In the genomic region with DNA sequence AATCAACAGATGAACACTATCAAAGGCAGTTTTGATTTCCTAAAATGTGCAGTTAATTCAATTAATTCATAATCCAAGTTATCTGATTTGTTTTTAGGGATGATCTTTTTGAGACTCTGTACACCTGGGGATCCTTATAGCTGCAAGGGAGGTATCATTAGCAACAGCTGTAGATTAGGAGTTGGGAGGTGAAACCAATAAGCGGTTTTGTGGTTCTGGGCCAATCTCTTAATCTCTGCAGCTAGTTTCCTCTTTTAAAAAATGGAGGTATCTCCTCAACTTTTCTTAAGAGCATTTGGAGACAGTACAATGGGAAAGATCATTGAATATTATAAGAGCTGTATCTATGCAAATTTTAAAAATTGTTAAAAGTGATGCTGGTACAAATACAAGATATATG, we compare ENCODE assay signal across 14 cellular contexts.
DNase-seq lines count a peak whose midpoint lies in the region; ATAC-seq lines count a peak whose summit lies in the region.
"Had no signal": no experiment of that assay in that cellular context is flagged by ENCODE, and none has a peak within 500 bp of the region (broad histone marks: within the 10 kb centered on the region; RNA-seq: fewer than 3 reads in every experiment).

No MANE protein-coding gene starts in this region.

- no peak overlapping the region for H3K9ac ChIP-seq in Karpas-422 (ENCODE audit: low read length)

- H4K20me1 ChIP-seq in Karpas-422 (ENCODE audit: insufficient read depth, low read depth, low read length), result no peaks in the 10 kb centered on the region

- no peak overlapping the region for H3K4me2 ChIP-seq in Karpas-422 (ENCODE audit: low read depth, low read length, poor library complexity, severe bottlenecking)

- DNase-seq in NCI-H82 treated with DMSO at 0.1 percent for 48 hours (lab: John Stamatoyannopoulos, UW; ENCODE audit: unreplicated experiment), result peak; percentile 54
- DNase-seq in Karpas-422, result no peak
- no peak for DNase-seq in activated CD4-positive, alpha-beta T cell treated with anti-CD3 and anti-CD28 coated beads, Interleukin-2, amount 50 U/mL, for 1 hour
- no peak for DNase-seq in NCI-H1417 treated with DMSO at 0.1 percent for 48 hours (lab: John Stamatoyannopoulos, UW)
- DNase-seq in SHP77 treated with DMSO at 0.1 percent for 48 hours (lab: John Stamatoyannopoulos, UW), result no peak
- DNase-seq: activated CD4-positive, alpha-beta T cell treated with anti-CD3 and anti-CD28 coated beads, Interleukin-2, amount 50 U/mL, for 4 hours; BE2C; heart left ventricle; NCI-H2227 treated with DMSO at 0.1 percent for 48 hours; sigmoid colon had no signal

- H3K36me3 ChIP-seq in Karpas-422 (ENCODE audit: insufficient read depth, low read length), result no peaks in the 10 kb centered on the region
- H3K36me3 ChIP-seq: BE2C, heart left ventricle, sigmoid colon had no signal

- H3K4me1 ChIP-seq in Karpas-422 (ENCODE audit: low read length), result peaks cover 3% of the 10 kb centered on the region; the same call in 1 of the 2 replicates
- H3K4me1 ChIP-seq: BE2C, heart left ventricle, sigmoid colon had no signal

- no peak overlapping the region for H3K4me3 ChIP-seq in Karpas-422 (ENCODE audit: low read length)
- H3K4me3 ChIP-seq: heart left ventricle, sigmoid colon had no signal

- ATAC-seq in GM18517 (IDR thresholded peaks at IDR 0.05; ENCODE audit: unreplicated experiment) (peak; percentile 83), GM21447 (IDR thresholded peaks at IDR 0.05; ENCODE audit: unreplicated experiment) (peak; percentile 85), HG03066 (IDR thresholded peaks at IDR 0.05; ENCODE audit: low read depth, unreplicated experiment) (peak; percentile 81)
- ATAC-seq: heart left ventricle, SK-N-SH treated with all-trans-retinoic acid at 6 μM for 48 hours had no signal

- H3K27ac ChIP-seq in Karpas-422 (ENCODE audit: low read length), result no peak overlapping the region
- H3K27ac ChIP-seq: heart left ventricle, sigmoid colon had no signal

- H3K9me3 ChIP-seq in Karpas-422 (ENCODE audit: low read length), result peaks cover 2% of the 10 kb centered on the region
- H3K9me3 ChIP-seq: BE2C, heart left ventricle, sigmoid colon had no signal

- no peaks in the 10 kb centered on the region for H3K79me2 ChIP-seq in Karpas-422 (ENCODE audit: low read length)

- H3K27me3 ChIP-seq in Karpas-422 (ENCODE audit: low read length), result no peaks in the 10 kb centered on the region
- H3K27me3 ChIP-seq: BE2C, heart left ventricle, sigmoid colon had no signal

- no peaks in the 10 kb centered on the region for H3K9me2 ChIP-seq in Karpas-422 (replicated peaks; ENCODE audit: insufficient read depth, low read length)

- no peak overlapping the region for H2AFZ ChIP-seq in Karpas-422 (ENCODE audit: low read length)
